Comparison of ENCODE assay signal across 2 cellular contexts in the genomic region with DNA sequence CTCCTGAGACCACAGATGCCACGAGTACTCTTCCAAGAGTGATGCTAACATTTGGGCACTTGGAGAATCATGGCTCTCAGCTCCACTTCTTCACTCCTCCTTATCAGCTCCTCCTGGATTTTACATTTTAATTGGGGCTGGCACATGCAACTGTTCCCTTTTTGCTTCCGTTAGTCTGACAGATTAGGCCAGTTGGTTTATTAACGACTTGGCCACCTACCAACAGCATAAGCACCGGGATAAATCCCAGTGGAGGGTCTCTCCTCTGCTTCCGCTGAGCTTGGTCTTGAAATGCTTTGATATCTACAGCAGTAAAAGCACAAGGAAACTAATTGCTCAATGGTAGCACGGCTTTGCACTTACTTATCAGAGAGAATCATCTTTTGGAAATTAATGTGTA.
TF ChIP-seq lines count a peak whose summit lies in the region.

No MANE protein-coding gene starts in this region.

TF ChIP-seq in HEK293T, 16 proteins besides CTCF, POLR2A, EP300 and RAD21 (continued from another document):
- TF ChIP-seq, protein P1, sequence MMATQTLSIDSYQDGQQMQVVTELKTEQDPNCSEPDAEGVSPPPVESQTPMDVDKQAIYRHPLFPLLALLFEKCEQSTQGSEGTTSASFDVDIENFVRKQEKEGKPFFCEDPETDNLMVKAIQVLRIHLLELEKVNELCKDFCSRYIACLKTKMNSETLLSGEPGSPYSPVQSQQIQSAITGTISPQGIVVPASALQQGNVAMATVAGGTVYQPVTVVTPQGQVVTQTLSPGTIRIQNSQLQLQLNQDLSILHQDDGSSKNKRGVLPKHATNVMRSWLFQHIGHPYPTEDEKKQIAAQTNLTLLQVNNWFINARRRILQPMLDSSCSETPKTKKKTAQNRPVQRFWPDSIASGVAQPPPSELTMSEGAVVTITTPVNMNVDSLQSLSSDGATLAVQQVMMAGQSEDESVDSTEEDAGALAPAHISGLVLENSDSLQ (IDR thresholded peaks at IDR 0.05): no peak
- TF ChIP-seq NFRKB (IDR thresholded peaks at IDR 0.05): no peak
- no peak for TF ChIP-seq FOXM1 (IDR thresholded peaks at IDR 0.05; ENCODE audit: borderline replicate concordance)
- no peak for TF ChIP-seq ARNT (IDR thresholded peaks at IDR 0.05)
- TF ChIP-seq SP1 (IDR thresholded peaks at IDR 0.05): no peak
- TF ChIP-seq TARDBP (IDR thresholded peaks at IDR 0.05): no peak
- no peak for TF ChIP-seq BHLHE40 (IDR thresholded peaks at IDR 0.05; ENCODE audit: borderline replicate concordance)
- TF ChIP-seq ELF4 (IDR thresholded peaks at IDR 0.05): no peak
TF ChIP-seq in HEK293T: peak in this region for 0.

TF ChIP-seq in WTC11, 78 proteins besides CTCF, POLR2A, EP300 and RAD21 (continued from another document):
- TF ChIP-seq, protein P2, sequence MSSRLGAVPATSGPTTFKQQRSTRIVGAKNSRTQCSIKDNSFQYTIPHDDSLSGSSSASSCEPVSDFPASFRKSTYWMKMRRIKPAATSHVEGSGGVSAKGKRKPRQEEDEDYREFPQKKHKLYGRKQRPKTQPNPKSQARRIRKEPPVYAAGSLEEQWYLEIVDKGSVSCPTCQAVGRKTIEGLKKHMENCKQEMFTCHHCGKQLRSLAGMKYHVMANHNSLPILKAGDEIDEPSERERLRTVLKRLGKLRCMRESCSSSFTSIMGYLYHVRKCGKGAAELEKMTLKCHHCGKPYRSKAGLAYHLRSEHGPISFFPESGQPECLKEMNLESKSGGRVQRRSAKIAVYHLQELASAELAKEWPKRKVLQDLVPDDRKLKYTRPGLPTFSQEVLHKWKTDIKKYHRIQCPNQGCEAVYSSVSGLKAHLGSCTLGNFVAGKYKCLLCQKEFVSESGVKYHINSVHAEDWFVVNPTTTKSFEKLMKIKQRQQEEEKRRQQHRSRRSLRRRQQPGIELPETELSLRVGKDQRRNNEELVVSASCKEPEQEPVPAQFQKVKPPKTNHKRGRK (CRISPR knock-in tag; IDR thresholded peaks at IDR 0.05; ENCODE audit: borderline replicate concordance): no peak
- TF ChIP-seq, protein P3, sequence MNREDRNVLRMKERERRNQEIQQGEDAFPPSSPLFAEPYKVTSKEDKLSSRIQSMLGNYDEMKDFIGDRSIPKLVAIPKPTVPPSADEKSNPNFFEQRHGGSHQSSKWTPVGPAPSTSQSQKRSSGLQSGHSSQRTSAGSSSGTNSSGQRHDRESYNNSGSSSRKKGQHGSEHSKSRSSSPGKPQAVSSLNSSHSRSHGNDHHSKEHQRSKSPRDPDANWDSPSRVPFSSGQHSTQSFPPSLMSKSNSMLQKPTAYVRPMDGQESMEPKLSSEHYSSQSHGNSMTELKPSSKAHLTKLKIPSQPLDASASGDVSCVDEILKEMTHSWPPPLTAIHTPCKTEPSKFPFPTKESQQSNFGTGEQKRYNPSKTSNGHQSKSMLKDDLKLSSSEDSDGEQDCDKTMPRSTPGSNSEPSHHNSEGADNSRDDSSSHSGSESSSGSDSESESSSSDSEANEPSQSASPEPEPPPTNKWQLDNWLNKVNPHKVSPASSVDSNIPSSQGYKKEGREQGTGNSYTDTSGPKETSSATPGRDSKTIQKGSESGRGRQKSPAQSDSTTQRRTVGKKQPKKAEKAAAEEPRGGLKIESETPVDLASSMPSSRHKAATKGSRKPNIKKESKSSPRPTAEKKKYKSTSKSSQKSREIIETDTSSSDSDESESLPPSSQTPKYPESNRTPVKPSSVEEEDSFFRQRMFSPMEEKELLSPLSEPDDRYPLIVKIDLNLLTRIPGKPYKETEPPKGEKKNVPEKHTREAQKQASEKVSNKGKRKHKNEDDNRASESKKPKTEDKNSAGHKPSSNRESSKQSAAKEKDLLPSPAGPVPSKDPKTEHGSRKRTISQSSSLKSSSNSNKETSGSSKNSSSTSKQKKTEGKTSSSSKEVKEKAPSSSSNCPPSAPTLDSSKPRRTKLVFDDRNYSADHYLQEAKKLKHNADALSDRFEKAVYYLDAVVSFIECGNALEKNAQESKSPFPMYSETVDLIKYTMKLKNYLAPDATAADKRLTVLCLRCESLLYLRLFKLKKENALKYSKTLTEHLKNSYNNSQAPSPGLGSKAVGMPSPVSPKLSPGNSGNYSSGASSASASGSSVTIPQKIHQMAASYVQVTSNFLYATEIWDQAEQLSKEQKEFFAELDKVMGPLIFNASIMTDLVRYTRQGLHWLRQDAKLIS (CRISPR knock-in tag; IDR thresholded peaks at IDR 0.05; ENCODE audit: borderline replicate concordance): no peak
- TF ChIP-seq FOXJ3 (CRISPR knock-in tag; IDR thresholded peaks at IDR 0.05; ENCODE audit: borderline replicate concordance): no peak
- TF ChIP-seq NR3C1 (CRISPR knock-in tag; conservative IDR thresholded peaks at IDR 0.05; ENCODE audit: low read depth): no peak
- TF ChIP-seq TCF7 (CRISPR knock-in tag; IDR thresholded peaks at IDR 0.05; ENCODE audit: low read depth): no peak
